16 cellular contexts compared by ENCODE assay signal in genomic region chr12:113831016-113831415, GRCh38.
A peak's percentile ranks its signal among the peaks of the same experiment; 100 is the strongest.
DNase-seq lines count a peak whose midpoint lies in the region; ATAC-seq and TF ChIP-seq lines count a peak whose summit lies in the region.
"Had no signal": no experiment of that assay in that cellular context is flagged by ENCODE, and none has a peak within 500 bp of the region (broad histone marks: within the 10 kb centered on the region; RNA-seq: fewer than 3 reads in every experiment).

No MANE protein-coding gene starts in this region.

- TF ChIP-seq CTCF in AG09319 (IDR thresholded peaks at IDR 0.05; ENCODE audit: low read depth, low read length) (no peak), PC-3 (conservative IDR thresholded peaks at IDR 0.05; ENCODE audit: low read depth, low read length) (no peak), nephron progenitor cell (IDR thresholded peaks at IDR 0.05) (no peak)

- H3K9me2 ChIP-seq in PC-3 (replicated peaks; ENCODE audit: low read length), result no peaks in the 10 kb centered on the region

- no peaks in the 10 kb centered on the region for H4K20me1 ChIP-seq in PC-3 (ENCODE audit: low read length)

- no peaks in the 10 kb centered on the region for H3K27me3 ChIP-seq in PC-3 (ENCODE audit: low read length)

- H3K27me3 Mint-ChIP-seq in nephron progenitor cell (ENCODE audit: low read depth, poor library complexity), result peaks cover 4% of the 10 kb centered on the region
- H3K27me3 Mint-ChIP-seq in activated T-helper 1 cell treated with anti-CD3 and anti-CD28 coated beads, Interleukin-12 subunit alpha, Interleukin-12 subunit beta, Interleukin-2, Interleukin-4 antibody, amounts not matched to agents 30 ng/mL and 10 ng/mL and 1 ng/mL, durations not matched to agents 14 hours and 24 hours and 36 hours (ENCODE audit: insufficient read depth), result no peaks in the 10 kb centered on the region
- H3K27me3 Mint-ChIP-seq in activated T-helper 17 cell treated with anti-CD3 and anti-CD28 coated beads, Interleukin-2, amount 50 U/mL, for 72 hours, result no peaks in the 10 kb centered on the region
- H3K27me3 Mint-ChIP-seq: activated CD4-positive, alpha-beta T cell treated with anti-CD3 and anti-CD28 coated beads, Interleukin-2, amount 10 ng/mL, durations not matched to agents 24 days and 14 days; activated naive CD8-positive, alpha-beta T cell treated with anti-CD3 and anti-CD28 coated beads, Interleukin-2, amount 50 U/mL, for 24 hours had no signal

- no peaks in the 10 kb centered on the region for H3K36me3 Mint-ChIP-seq in nephron progenitor cell (ENCODE audit: low read depth)
- H3K36me3 Mint-ChIP-seq in activated T-helper 1 cell treated with anti-CD3 and anti-CD28 coated beads, Interleukin-12 subunit alpha, Interleukin-12 subunit beta, Interleukin-2, Interleukin-4 antibody, amounts not matched to agents 30 ng/mL and 10 ng/mL and 1 ng/mL, durations not matched to agents 14 hours and 24 hours and 36 hours (ENCODE audit: low read depth), result peaks cover 3% of the 10 kb centered on the region
- peaks cover 41% of the 10 kb centered on the region for H3K36me3 Mint-ChIP-seq in activated T-helper 17 cell treated with anti-CD3 and anti-CD28 coated beads, Interleukin-2, amount 50 U/mL, for 72 hours (ENCODE audit: low read depth)

- ATAC-seq in PC-3, result no peak; the same call in 1 of the 2 replicates
- no peak for ATAC-seq in activated T-helper 17 cell treated with anti-CD3 and anti-CD28 coated beads, Interleukin-2, amount 50 U/mL, for 72 hours (replicated peaks)
- ATAC-seq: activated naive CD8-positive, alpha-beta T cell treated with anti-CD3 and anti-CD28 coated beads, Interleukin-2, amount 50 U/mL, for 24 hours had no signal

- H3K4me3 Mint-ChIP-seq in nephron progenitor cell, result peak overlapping the region; percentile 35
- H3K4me3 Mint-ChIP-seq in activated T-helper 1 cell treated with anti-CD3 and anti-CD28 coated beads, Interleukin-12 subunit alpha, Interleukin-12 subunit beta, Interleukin-2, Interleukin-4 antibody, amounts not matched to agents 30 ng/mL and 10 ng/mL and 1 ng/mL, durations not matched to agents 14 hours and 24 hours and 36 hours, result no peak overlapping the region
- no peak overlapping the region for H3K4me3 Mint-ChIP-seq in activated T-helper 17 cell treated with anti-CD3 and anti-CD28 coated beads, Interleukin-2, amount 50 U/mL, for 72 hours
- H3K4me3 Mint-ChIP-seq: activated CD4-positive, alpha-beta T cell treated with anti-CD3 and anti-CD28 coated beads, Interleukin-2, amount 10 ng/mL, durations not matched to agents 24 days and 14 days; activated naive CD8-positive, alpha-beta T cell treated with anti-CD3 and anti-CD28 coated beads, Interleukin-2, amount 50 U/mL, for 24 hours had no signal

- POLR2A ChIA-PET in PC-3 (lab: Charles Lee; ENCODE audit: unreplicated experiment), result no interaction called here

- no peak overlapping the region for H3K9ac ChIP-seq in PC-3 (ENCODE audit: low read length)
- H3K9ac ChIP-seq: parathyroid adenoma had no signal

- H3K9me3 Mint-ChIP-seq in nephron progenitor cell, result no peaks in the 10 kb centered on the region
- H3K9me3 Mint-ChIP-seq in activated T-helper 1 cell treated with anti-CD3 and anti-CD28 coated beads, Interleukin-12 subunit alpha, Interleukin-12 subunit beta, Interleukin-2, Interleukin-4 antibody, amounts not matched to agents 30 ng/mL and 10 ng/mL and 1 ng/mL, durations not matched to agents 14 hours and 24 hours and 36 hours, result no peaks in the 10 kb centered on the region
- no peaks in the 10 kb centered on the region for H3K9me3 Mint-ChIP-seq in activated T-helper 17 cell treated with anti-CD3 and anti-CD28 coated beads, Interleukin-2, amount 50 U/mL, for 72 hours
- H3K9me3 Mint-ChIP-seq: activated CD4-positive, alpha-beta T cell treated with anti-CD3 and anti-CD28 coated beads, Interleukin-2, amount 10 ng/mL, durations not matched to agents 24 days and 14 days; activated naive CD8-positive, alpha-beta T cell treated with anti-CD3 and anti-CD28 coated beads, Interleukin-2, amount 50 U/mL, for 24 hours had no signal

- H3K27ac ChIP-seq in PC-3 (ENCODE audit: low read length), result no peak overlapping the region
- H3K27ac ChIP-seq: parathyroid adenoma had no signal

- H3K9me3 ChIP-seq in PC-3 (ENCODE audit: low read length), result no peaks in the 10 kb centered on the region

- no peaks in the 10 kb centered on the region for H3K36me3 ChIP-seq in PC-3 (ENCODE audit: low read depth, low read length)

- no peaks in the 10 kb centered on the region for H3K79me2 ChIP-seq in PC-3 (ENCODE audit: low read length)
- H3K79me2 ChIP-seq: parathyroid adenoma had no signal

- intact Hi-C loops in PC-3 (cut with micrococcal nuclease), result no loop called here
- intact Hi-C loops in activated T-helper 1 cell treated with anti-CD3 and anti-CD28 coated beads, Interleukin-12 subunit alpha, Interleukin-12 subunit beta, Interleukin-2, Interleukin-4 antibody, amounts not matched to agents 30 ng/mL and 10 ng/mL and 1 ng/mL, durations not matched to agents 14 hours and 24 hours and 36 hours (cut with micrococcal nuclease), result no loop called here

- no peak overlapping the region for H3K4me3 ChIP-seq in PC-3 (ENCODE audit: low read length)

- CTCF ChIA-PET in PC-3 (lab: Charles Lee), result no interaction called here

- H3F3A ChIP-seq in PC-3 (ENCODE audit: low read length, unreplicated experiment), result no peaks in the 10 kb centered on the region

- DNase-seq in AG09319 (ENCODE audit: extremely low read depth, low read depth) (peak; percentile 15), PC-3 (peak; percentile 35), dermis blood vessel endothelial cell (peak; percentile 69), nephron progenitor cell (no peak), AG08396 (ENCODE audit: low spot score) (no peak), NCI-H1930 (lab: John Stamatoyannopoulos, UW) (no peak)
- DNase-seq in activated T-helper 1 cell treated with anti-CD3 and anti-CD28 coated beads, Interleukin-12 subunit alpha, Interleukin-12 subunit beta, Interleukin-2, Interleukin-4 antibody, amounts not matched to agents 30 ng/mL and 10 ng/mL and 1 ng/mL, durations not matched to agents 14 hours and 24 hours and 36 hours (ENCODE audit: low spot score), result no peak
- DNase-seq: activated CD4-positive, alpha-beta T cell treated with anti-CD3 and anti-CD28 coated beads, Interleukin-2, amount 10 ng/mL, durations not matched to agents 24 days and 14 days; activated naive CD8-positive, alpha-beta T cell treated with anti-CD3 and anti-CD28 coated beads, Interleukin-2, amount 50 U/mL, for 24 hours; activated T-cell treated with anti-CD3 and anti-CD28 coated beads, Interleukin-2, amount 50 U/mL, for 1 hour; Calu3; mammary epithelial cell; SHP77; T-helper 9 cell had no signal

- BruUV-seq in PC-3 (replicated peaks; lab: Mats Ljungman, UMichigan), result no TSS peak

- peaks cover 74% of the 10 kb centered on the region for H3K4me1 Mint-ChIP-seq in nephron progenitor cell
- H3K4me1 Mint-ChIP-seq in activated T-helper 1 cell treated with anti-CD3 and anti-CD28 coated beads, Interleukin-12 subunit alpha, Interleukin-12 subunit beta, Interleukin-2, Interleukin-4 antibody, amounts not matched to agents 30 ng/mL and 10 ng/mL and 1 ng/mL, durations not matched to agents 14 hours and 24 hours and 36 hours (ENCODE audit: low read depth), result no peaks in the 10 kb centered on the region
- peaks cover 8% of the 10 kb centered on the region for H3K4me1 Mint-ChIP-seq in activated T-helper 17 cell treated with anti-CD3 and anti-CD28 coated beads, Interleukin-2, amount 50 U/mL, for 72 hours
- H3K4me1 Mint-ChIP-seq: activated CD4-positive, alpha-beta T cell treated with anti-CD3 and anti-CD28 coated beads, Interleukin-2, amount 10 ng/mL, durations not matched to agents 24 days and 14 days; activated naive CD8-positive, alpha-beta T cell treated with anti-CD3 and anti-CD28 coated beads, Interleukin-2, amount 50 U/mL, for 24 hours had no signal

- peak overlapping the region; percentile 93 for H3K27ac Mint-ChIP-seq in nephron progenitor cell
- H3K27ac Mint-ChIP-seq in activated T-helper 1 cell treated with anti-CD3 and anti-CD28 coated beads, Interleukin-12 subunit alpha, Interleukin-12 subunit beta, Interleukin-2, Interleukin-4 antibody, amounts not matched to agents 30 ng/mL and 10 ng/mL and 1 ng/mL, durations not matched to agents 14 hours and 24 hours and 36 hours, result no peak overlapping the region
- no peak overlapping the region for H3K27ac Mint-ChIP-seq in activated T-helper 17 cell treated with anti-CD3 and anti-CD28 coated beads, Interleukin-2, amount 50 U/mL, for 72 hours
- H3K27ac Mint-ChIP-seq: activated CD4-positive, alpha-beta T cell treated with anti-CD3 and anti-CD28 coated beads, Interleukin-2, amount 10 ng/mL, durations not matched to agents 24 days and 14 days; activated naive CD8-positive, alpha-beta T cell treated with anti-CD3 and anti-CD28 coated beads, Interleukin-2, amount 50 U/mL, for 24 hours had no signal

- H3K4me2 ChIP-seq in PC-3 (ENCODE audit: low read length), result no peak overlapping the region

- no peak overlapping the region for H2AFZ ChIP-seq in PC-3 (ENCODE audit: low read length)
- H2AFZ ChIP-seq: parathyroid adenoma had no signal

- peaks cover 9% of the 10 kb centered on the region; the same call in 1 of the 2 replicates for H3K4me1 ChIP-seq in PC-3 (ENCODE audit: insufficient read depth, low read length)

Comparison
In these comparisons a context has a peak if more than half of its experiments do, and no peak if none do; other contexts are left out.
1. DNase-seq: peak in AG09319 (single experiment), PC-3 (single experiment) and dermis blood vessel endothelial cell (single experiment); none in nephron progenitor cell (single experiment), activated T-helper 1 cell treated with anti-CD3 and anti-CD28 coated beads, Interleukin-12 subunit alpha, Interleukin-12 subunit beta, Interleukin-2, Interleukin-4 antibody, amounts not matched to agents 30 ng/mL and 10 ng/mL and 1 ng/mL, durations not matched to agents 14 hours and 24 hours and 36 hours (single experiment), AG08396 (single experiment) and NCI-H1930 (0 of 2).